Comparison of ENCODE assay signal across 8 cellular contexts in the genomic region with DNA sequence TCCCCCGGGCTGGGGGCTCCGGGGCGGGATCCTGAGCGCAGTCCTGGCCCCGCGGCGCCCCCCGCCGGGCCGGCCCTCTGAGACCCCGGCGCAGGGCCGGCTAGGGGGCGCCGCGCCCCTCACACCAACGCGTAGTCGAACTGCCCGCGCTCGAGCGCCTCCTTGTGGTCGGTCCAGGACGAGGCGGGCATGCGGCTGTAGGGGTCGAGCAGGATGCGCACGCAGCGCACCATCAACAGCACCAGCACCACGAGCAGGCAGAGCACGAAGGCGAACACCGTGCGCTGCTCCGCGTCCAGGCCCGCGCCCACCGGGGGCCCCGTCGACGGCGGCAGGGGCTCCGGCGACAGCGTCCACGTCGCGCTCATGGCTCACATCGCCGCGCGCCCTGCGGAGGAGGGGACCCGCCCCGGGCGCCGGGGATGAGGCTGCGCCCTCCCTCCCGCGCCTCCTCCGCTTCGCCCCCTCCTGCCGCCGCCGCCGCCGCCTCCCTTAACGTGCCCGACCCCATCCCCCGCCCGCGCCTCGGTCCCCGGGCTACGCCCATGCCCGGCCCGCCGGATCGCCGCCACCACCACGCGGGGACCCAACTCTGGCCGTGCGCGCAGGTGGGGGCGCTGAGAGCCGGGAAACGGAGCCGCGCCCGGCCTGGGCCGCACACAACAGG. TPM values are rescaled to one million over a fixed set of nuclear protein-coding genes. Genes with fewer than 3 reads are reported as not detected.
A peak's percentile ranks its signal among the peaks of the same experiment; 100 is the strongest.
DNase-seq lines count a peak whose midpoint lies in the region; TF ChIP-seq lines count a peak whose summit lies in the region.

No MANE protein-coding gene starts in this region.

- H4K20me1 ChIP-seq in DOHH2 (ENCODE audit: control insufficient read depth, insufficient read depth, low read depth, low read length), result peaks cover 10% of the 10 kb centered on the region; the same call in 1 of the 2 replicates

- H3K9me3 ChIP-seq in DOHH2 (ENCODE audit: control insufficient read depth, insufficient read depth, low read length) (no peaks in the 10 kb centered on the region), SJCRH30 (replicated peaks) (no peaks in the 10 kb centered on the region)

- TF ChIP-seq CTCF in DOHH2 (IDR thresholded peaks at IDR 0.05; ENCODE audit: low read depth, low read length, poor library complexity, severe bottlenecking), result peak; percentile 94
- TF ChIP-seq CTCF in glutamatergic neuron (IDR thresholded peaks at IDR 0.05; ENCODE audit: partially characterized antibody, unreplicated experiment), result peak; percentile 98

- peak overlapping the region; percentile 53 for H3K4me3 ChIP-seq in DOHH2 (ENCODE audit: low read length)
- peak overlapping the region; percentile 55 for H3K4me3 ChIP-seq in SJCRH30

- peak; percentile 48 to 59 for DNase-seq in Kasumi-1 (lab: John Stamatoyannopoulos, UW)
- DNase-seq in SJCRH30, result peak; percentile 84 to 91
- peak; percentile 60 for DNase-seq in activated gamma-delta T cell (lab: John Stamatoyannopoulos, UW)
- peak; percentile 97 for DNase-seq in glutamatergic neuron
- peak; percentile 92 for DNase-seq in posterior vena cava (ENCODE audit: low spot score)
- DNase-seq in ureter (ENCODE audit: low spot score), result peak; percentile 62
- no peak for DNase-seq in globus pallidus (ENCODE audit: low spot score)

- H3K27me3 ChIP-seq in DOHH2 (ENCODE audit: control insufficient read depth, low read length) (no peaks in the 10 kb centered on the region), SJCRH30 (no peaks in the 10 kb centered on the region)

- H3K27ac ChIP-seq in DOHH2 (ENCODE audit: low read depth, low read length), result no peak overlapping the region
- H3K27ac ChIP-seq in SJCRH30, result no peak overlapping the region

- peaks cover 12% of the 10 kb centered on the region; the same call in 1 of the 2 replicates for H3F3A ChIP-seq in DOHH2 (ENCODE audit: control insufficient read depth, insufficient read depth)

- H3K27ac Mint-ChIP-seq in glutamatergic neuron (ENCODE audit: unreplicated experiment), result peak overlapping the region; percentile 92

- H3K4me1 ChIP-seq in DOHH2 (ENCODE audit: control insufficient read depth, low read length) (peaks cover 20% of the 10 kb centered on the region), SJCRH30 (peaks cover 8% of the 10 kb centered on the region; the same call in 1 of the 2 replicates)

- H3K79me2 ChIP-seq in DOHH2 (ENCODE audit: control insufficient read depth, low read length), result no peaks in the 10 kb centered on the region

- no peaks in the 10 kb centered on the region for H3K9me2 ChIP-seq in DOHH2 (replicated peaks; ENCODE audit: control insufficient read depth, low read length)

- peak overlapping the region; percentile 92 for H3K4me3 Mint-ChIP-seq in glutamatergic neuron (ENCODE audit: unreplicated experiment)

- peaks cover 18% of the 10 kb centered on the region for H3K27me3 Mint-ChIP-seq in glutamatergic neuron (ENCODE audit: unreplicated experiment)

- no peaks in the 10 kb centered on the region for H3K36me3 Mint-ChIP-seq in glutamatergic neuron (ENCODE audit: unreplicated experiment)

- H3K36me3 ChIP-seq in DOHH2 (ENCODE audit: control insufficient read depth, low read length) (peaks cover 15% of the 10 kb centered on the region), SJCRH30 (no peaks in the 10 kb centered on the region; the same call in 1 of the 2 replicates)

- peaks cover 17% of the 10 kb centered on the region for H3K9me3 Mint-ChIP-seq in glutamatergic neuron (ENCODE audit: unreplicated experiment)

- H3K4me2 ChIP-seq in DOHH2 (ENCODE audit: low read length), result peak overlapping the region; percentile 61

- intact Hi-C loops in posterior vena cava (cut with DNase I), result loop anchor here in 1 of 2 donors (5.0 kb wide), 1 partner anchor 332 kb away; no protein-coding TSS in a partner anchor

- H3K4me1 Mint-ChIP-seq in glutamatergic neuron (ENCODE audit: low read depth, unreplicated experiment), result peaks cover 6% of the 10 kb centered on the region

RNA-seq across cellular contexts. Expression of a gene that starts 0.6 kb away (rescaled TPM):
- total RNA-seq in SJCRH30 (2014; rRNA removed; shearing (Covaris generic)), result 1.0 TPM in 2 replicates
- 90.6 TPM for total RNA-seq in glutamatergic neuron (ENCODE audit: unreplicated experiment)
- 10 to 100 TPM in 1 of 2 donors, 1 to 10 TPM in 1; 5.9 to 11.7 TPM for total RNA-seq in posterior vena cava
- total RNA-seq in ureter, result 2.2 TPM

RNA-seq across cellular contexts. Expression of a gene that starts 5.2 kb away (rescaled TPM):
- 15.8 and 17.4 TPM in 2 replicates for total RNA-seq in SJCRH30 (2014; rRNA removed; shearing (Covaris generic))
- total RNA-seq in glutamatergic neuron (ENCODE audit: unreplicated experiment) (18.6 TPM), posterior vena cava (10 to 100 TPM; 25.4 to 28.7 TPM), ureter (21.0 TPM)

RNA-seq across cellular contexts. Expression of a gene that starts 10.7 kb away (rescaled TPM):
- not detected in 2 replicates for total RNA-seq in SJCRH30 (2014; rRNA removed; shearing (Covaris generic))
- total RNA-seq in glutamatergic neuron (ENCODE audit: unreplicated experiment) (0.69 TPM), posterior vena cava (1 to 10 TPM; 1.5 to 4.4 TPM), ureter (2.2 TPM)

RNA-seq across cellular contexts. Expression of a gene that starts 18.2 kb away (rescaled TPM):
- total RNA-seq in SJCRH30 (2014; rRNA removed; shearing (Covaris generic)), result 49.5 and 55.2 TPM in 2 replicates
- 109 TPM for total RNA-seq in glutamatergic neuron (ENCODE audit: unreplicated experiment)
- 10 to 100 TPM; 37.2 to 47.8 TPM for total RNA-seq in posterior vena cava
- 78.3 TPM for total RNA-seq in ureter

RNA-seq across cellular contexts. Expression of a gene that starts 21.6 kb away (rescaled TPM):
- 12.9 and 13.6 TPM in 2 replicates for total RNA-seq in SJCRH30 (2014; rRNA removed; shearing (Covaris generic))
- total RNA-seq in glutamatergic neuron (ENCODE audit: unreplicated experiment) (44.2 TPM), posterior vena cava (10 to 100 TPM; 22.2 to 26.6 TPM), ureter (35.1 TPM)
